21 cellular contexts compared by ENCODE assay signal in genomic region chr16:6803171-6803570, GRCh38.
DNase-seq lines count a peak whose midpoint lies in the region; ATAC-seq lines count a peak whose summit lies in the region.
"Had no signal": no experiment of that assay in that cellular context is flagged by ENCODE, and none has a peak within 500 bp of the region (broad histone marks: within the 10 kb centered on the region; RNA-seq: fewer than 3 reads in every experiment).

No MANE protein-coding gene starts in this region.

- H3K36me3 Mint-ChIP-seq in activated T-helper 17 cell treated with anti-CD3 and anti-CD28 coated beads, Interleukin-2, amount 50 U/mL, for 72 hours (ENCODE audit: low read depth) = no peaks in the 10 kb centered on the region
- H3K36me3 Mint-ChIP-seq: CD14-positive monocyte had no signal

- H3K27ac ChIP-seq in substantia nigra (ENCODE audit: low read depth, low read length, poor library complexity, severe bottlenecking) = peak overlapping the region; percentile 36
- H3K27ac ChIP-seq: 22Rv1; BLaER1 treated with 17β-estradiol and CSF1 and Interleukin-3, amounts not matched to agents 10 nM and 100 nM; GM23248 had no signal

- H3K27ac Mint-ChIP-seq in activated T-helper 17 cell treated with anti-CD3 and anti-CD28 coated beads, Interleukin-2, amount 50 U/mL, for 72 hours = no peak overlapping the region
- H3K27ac Mint-ChIP-seq: CD14-positive monocyte; CD4-positive, alpha-beta T cell; CD8-positive, alpha-beta memory T cell had no signal

- H3K4me1 Mint-ChIP-seq in activated T-helper 17 cell treated with anti-CD3 and anti-CD28 coated beads, Interleukin-2, amount 50 U/mL, for 72 hours = no peaks in the 10 kb centered on the region
- H3K4me1 Mint-ChIP-seq: CD14-positive monocyte; CD8-positive, alpha-beta memory T cell had no signal

- no peaks in the 10 kb centered on the region for H3K27me3 Mint-ChIP-seq in activated T-helper 17 cell treated with anti-CD3 and anti-CD28 coated beads, Interleukin-2, amount 50 U/mL, for 72 hours
- H3K27me3 Mint-ChIP-seq: CD4-positive, alpha-beta T cell; CD8-positive, alpha-beta memory T cell had no signal

- peaks cover 19% of the 10 kb centered on the region for H3K9me3 Mint-ChIP-seq in activated T-helper 17 cell treated with anti-CD3 and anti-CD28 coated beads, Interleukin-2, amount 50 U/mL, for 72 hours

- ATAC-seq in activated T-helper 17 cell treated with anti-CD3 and anti-CD28 coated beads, Interleukin-2, amount 50 U/mL, for 72 hours (replicated peaks) = no peak
- ATAC-seq: HCT116 had no signal

- no peak overlapping the region for H3K4me3 Mint-ChIP-seq in activated T-helper 17 cell treated with anti-CD3 and anti-CD28 coated beads, Interleukin-2, amount 50 U/mL, for 72 hours
- H3K4me3 Mint-ChIP-seq: CD14-positive monocyte; CD4-positive, alpha-beta T cell; CD8-positive, alpha-beta memory T cell had no signal

- DNase-seq in Ammon's horn (ENCODE audit: low spot score) (peak; percentile 28), cerebellum (ENCODE audit: low spot score) (peak; percentile 37), inferior parietal cortex (ENCODE audit: extremely low spot score) (peak; percentile 7), substantia nigra (lab: John Stamatoyannopoulos, UW) (peak in 1 of 49 donors; percentile 0), NCI-H2081 treated with DMSO at 0.1 percent for 48 hours (lab: John Stamatoyannopoulos, UW) (no peak)
- DNase-seq in stimulated activated naive CD4-positive, alpha-beta T cell treated with Interleukin-2 at 50 U/mL for 16 hours (lab: John Stamatoyannopoulos, UW) = no peak
- DNase-seq in stimulated activated CD4-positive, alpha-beta T cell treated with anti-CD3 and anti-CD28 coated beads, Interleukin-12 subunit alpha, Interleukin-12 subunit beta, amount 100 ng/mL, for 4 hours = no peak
- DNase-seq: BE2C; CD4-positive, alpha-beta T cell; CD8-positive, alpha-beta memory T cell; DMS 273 treated with DMSO at 0.1 percent for 48 hours; DMS79; EL; GF-D8; GM23248; H7 had no signal

Comparison
In these comparisons a context has a peak if more than half of its experiments do, and no peak if none do; other contexts are left out.
1. DNase-seq: peak in Ammon's horn (single experiment), cerebellum (single experiment) and inferior parietal cortex (single experiment); none in NCI-H2081 treated with DMSO at 0.1 percent for 48 hours (single experiment), stimulated activated naive CD4-positive, alpha-beta T cell treated with Interleukin-2 at 50 U/mL for 16 hours (single experiment) and stimulated activated CD4-positive, alpha-beta T cell treated with anti-CD3 and anti-CD28 coated beads, Interleukin-12 subunit alpha, Interleukin-12 subunit beta, amount 100 ng/mL, for 4 hours (single experiment).